In the genomic region with DNA sequence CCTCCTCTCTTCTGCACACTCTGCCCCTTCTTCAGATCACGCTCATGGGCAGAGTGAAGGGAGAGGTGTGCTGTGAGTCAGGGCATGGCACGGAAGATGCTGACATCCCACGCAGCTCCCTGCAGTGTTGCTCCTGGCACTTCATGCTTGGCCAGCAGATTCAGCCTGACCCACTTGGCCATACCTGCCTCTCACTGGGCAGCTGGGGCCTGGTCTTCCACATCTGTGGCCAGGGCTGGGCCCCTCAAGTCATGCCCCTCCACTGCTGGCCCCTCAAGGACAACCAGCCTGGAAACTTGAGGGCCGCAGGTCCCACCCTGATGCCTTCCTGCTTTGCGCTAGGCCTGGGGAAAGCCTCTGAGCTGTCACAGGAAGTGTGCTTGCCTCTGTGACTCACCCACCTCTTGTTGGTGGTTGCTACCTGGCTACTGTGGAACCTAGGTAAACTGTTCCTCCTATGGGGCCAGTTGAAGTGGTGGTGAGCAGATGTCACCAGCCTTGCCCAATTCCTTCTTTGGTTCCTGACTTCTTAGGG, we compare ENCODE assay signal across 1 cellular context.
TF ChIP-seq lines count a peak whose summit lies in the region.

No MANE protein-coding gene starts in this region.

TF ChIP-seq in SK-N-SH, 30 proteins besides CTCF, POLR2A, EP300 and RAD21 (continued from another document):
- TF ChIP-seq MXI1 (IDR thresholded peaks at IDR 0.05; ENCODE audit: low read depth, low read length): no peak
